9 cellular contexts compared by ENCODE assay signal in genomic region chr2:86017901-86018896, GRCh38.
DNase-seq lines count a peak whose midpoint lies in the region; ATAC-seq, FAIRE-seq and TF ChIP-seq lines count a peak whose summit lies in the region.
"Had no signal": no experiment of that assay in that cellular context is flagged by ENCODE, and none has a peak within 500 bp of the region (broad histone marks: within the 10 kb centered on the region; RNA-seq: fewer than 3 reads in every experiment).

No MANE protein-coding gene starts in this region.

- peaks cover 14% of the 10 kb centered on the region for H3K4me1 ChIP-seq in mesenchymal stem cell (ENCODE audit: control insufficient read depth, insufficient read depth, low read depth, low read length)
- no peaks in the 10 kb centered on the region for H3K4me1 ChIP-seq in effector memory CD4-positive, alpha-beta T cell (ENCODE audit: control insufficient read depth, insufficient read depth, low read length, poor library complexity, severe bottlenecking)

- TF ChIP-seq CTCF in bronchial epithelial cell (IDR thresholded peaks at IDR 0.05; ENCODE audit: insufficient read depth, low read length, severe bottlenecking), result no peak

- H3K27me3 ChIP-seq in bronchial epithelial cell (ENCODE audit: control insufficient read depth, insufficient read depth, low read length) (no peaks in the 10 kb centered on the region), mesenchymal stem cell (ENCODE audit: control insufficient read depth in 1 of 2, insufficient read depth in 1 of 2, low read length in 2 of 2) (no peaks in the 10 kb centered on the region)
- H3K27me3 ChIP-seq in effector memory CD4-positive, alpha-beta T cell (replicated peaks; ENCODE audit: control insufficient read depth, insufficient read depth, low read length, poor library complexity, severe bottlenecking), result no peaks in the 10 kb centered on the region

- H3K79me1 ChIP-seq in mesenchymal stem cell (replicated peaks; ENCODE audit: low read length, poor library complexity, severe bottlenecking), result no peaks in the 10 kb centered on the region

- no peak for FAIRE-seq in bronchial epithelial cell (lab: Jason Lieb, UNC)

- H2BK120ac ChIP-seq in mesenchymal stem cell (ENCODE audit: low read depth, low read length), result no peak overlapping the region

- H2BK12ac ChIP-seq in mesenchymal stem cell (ENCODE audit: low read length in 2 of 2), result no peak overlapping the region

- H3K4me2 ChIP-seq in mesenchymal stem cell (ENCODE audit: low read length, poor library complexity, severe bottlenecking), result no peak overlapping the region

- peaks cover 16% of the 10 kb centered on the region for H3K9me3 ChIP-seq in mesenchymal stem cell (ENCODE audit: control insufficient read depth, low read length)
- no peaks in the 10 kb centered on the region for H3K9me3 ChIP-seq in effector memory CD4-positive, alpha-beta T cell (ENCODE audit: control insufficient read depth, low read length)
- H3K9me3 ChIP-seq: thoracic aorta had no signal

- no peak overlapping the region for H3K4me3 ChIP-seq in bronchial epithelial cell (ENCODE audit: low read depth, low read length)
- no peak overlapping the region for H3K4me3 ChIP-seq in mesenchymal stem cell (ENCODE audit: insufficient read depth in 1 of 2, low read depth in 1 of 2, low read length in 2 of 2)
- H3K4me3 ChIP-seq in effector memory CD4-positive, alpha-beta T cell (ENCODE audit: insufficient read depth, low read depth, low read length, poor library complexity, severe bottlenecking), result no peak overlapping the region
- H3K4me3 ChIP-seq: thoracic aorta had no signal

- 77% methylated on average over 22 of the region's 22 CpGs for WGBS in mesenchymal stem cell

- H2AFZ ChIP-seq in mesenchymal stem cell (ENCODE audit: low read depth, low read length), result no peak overlapping the region

- no peak overlapping the region for H4K8ac ChIP-seq in mesenchymal stem cell (ENCODE audit: low read length)

- H3K14ac ChIP-seq in mesenchymal stem cell (ENCODE audit: low read length in 2 of 2), result no peak overlapping the region

- no peak overlapping the region for H3K4ac ChIP-seq in mesenchymal stem cell (ENCODE audit: low read depth in 1 of 2, low read length in 2 of 2)

- no peak overlapping the region for H2AK5ac ChIP-seq in mesenchymal stem cell (ENCODE audit: low read length, severe bottlenecking)

- no peak overlapping the region for H3K23ac ChIP-seq in mesenchymal stem cell (ENCODE audit: low read length in 2 of 2)

- H3K18ac ChIP-seq in mesenchymal stem cell (ENCODE audit: low read depth in 1 of 2, low read length in 2 of 2), result no peak overlapping the region

- DNase-seq in A172 (ENCODE audit: low spot score) (peak; percentile 69), bronchial epithelial cell (ENCODE audit: low read depth) (peak; percentile 33), mesenchymal stem cell (no peak)
- DNase-seq in effector memory CD4-positive, alpha-beta T cell, result no peak

- peak overlapping the region; percentile 44 for H4K91ac ChIP-seq in mesenchymal stem cell (ENCODE audit: low read length)

- no peak overlapping the region for H2BK5ac ChIP-seq in mesenchymal stem cell (ENCODE audit: low read depth, low read length, poor library complexity, severe bottlenecking)

- H3K36me3 ChIP-seq in bronchial epithelial cell (ENCODE audit: control insufficient read depth, insufficient read depth, low read length) (no peaks in the 10 kb centered on the region), mesenchymal stem cell (ENCODE audit: control insufficient read depth in 1 of 2, insufficient read depth in 2 of 2, low read depth in 1 of 2, low read length in 2 of 2) (peaks cover 0 to 7% of the 10 kb centered on the region in 2 experiments)
- no peaks in the 10 kb centered on the region for H3K36me3 ChIP-seq in effector memory CD4-positive, alpha-beta T cell (ENCODE audit: control insufficient read depth, insufficient read depth, low read length)
- H3K36me3 ChIP-seq: thoracic aorta had no signal

- peak; percentile 47 for ATAC-seq in GM19463 (IDR thresholded peaks at IDR 0.05; ENCODE audit: unreplicated experiment)
- ATAC-seq in HG03521 (IDR thresholded peaks at IDR 0.05; ENCODE audit: unreplicated experiment), result no peak
- no peak for ATAC-seq in HG03342 (IDR thresholded peaks at IDR 0.05; ENCODE audit: unreplicated experiment)
- ATAC-seq in HG02571 (IDR thresholded peaks at IDR 0.05; ENCODE audit: unreplicated experiment), result no peak

- H2BK15ac ChIP-seq in mesenchymal stem cell (ENCODE audit: low read depth, poor library complexity, severe bottlenecking), result no peak overlapping the region

- no peak overlapping the region for H3K9ac ChIP-seq in mesenchymal stem cell (ENCODE audit: low read length)

- H3K27ac ChIP-seq in mesenchymal stem cell (ENCODE audit: low read length, poor library complexity, severe bottlenecking), result no peak overlapping the region
- H3K27ac ChIP-seq in effector memory CD4-positive, alpha-beta T cell (ENCODE audit: insufficient read depth, low read length, poor library complexity, severe bottlenecking), result no peak overlapping the region
- H3K27ac ChIP-seq: thoracic aorta had no signal

Comparison
In these comparisons a context has a peak if more than half of its experiments do, and no peak if none do; other contexts are left out.
1. DNase-seq: peak in A172 (single experiment) and bronchial epithelial cell (single experiment); none in mesenchymal stem cell (single experiment) and effector memory CD4-positive, alpha-beta T cell (0 of 3).